8 cellular contexts compared by ENCODE assay signal in the genomic region with DNA sequence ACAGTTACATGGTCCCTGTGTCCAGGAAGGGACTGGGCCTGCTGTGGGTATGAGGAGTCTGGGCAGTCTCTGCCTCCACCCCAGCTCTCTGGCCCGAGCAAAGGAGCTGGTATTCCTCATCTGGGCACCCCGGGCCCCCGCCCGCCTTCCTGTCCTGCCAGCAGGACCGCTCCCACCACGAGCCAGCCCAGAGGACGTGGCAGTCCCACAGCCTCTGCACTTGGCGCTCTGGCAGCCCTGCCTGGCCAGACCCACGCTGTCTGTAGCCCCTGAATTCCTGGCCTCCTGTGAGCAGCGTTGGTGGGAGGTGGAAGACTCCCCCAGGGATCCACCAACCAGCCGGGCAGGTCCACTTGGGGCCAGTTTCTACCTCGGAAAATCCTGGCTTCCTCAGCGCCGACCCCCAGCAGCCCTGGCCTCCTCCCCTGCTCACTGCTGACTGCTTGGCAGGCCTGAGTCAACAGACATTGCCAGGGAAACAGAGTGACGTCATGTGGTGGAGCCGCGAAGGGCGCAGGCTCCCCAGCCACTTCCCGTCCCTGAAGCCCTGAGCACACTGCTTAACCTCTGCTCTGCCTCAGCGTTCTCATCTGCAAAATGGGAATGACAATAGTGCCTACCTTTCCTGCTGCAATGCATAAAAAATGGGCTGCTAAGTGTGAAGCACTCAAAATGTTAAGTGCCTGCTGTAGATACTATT.
DNase-seq lines count a peak whose midpoint lies in the region; ATAC-seq lines count a peak whose summit lies in the region.

No MANE protein-coding gene starts in this region.

- peak; percentile 100 for ATAC-seq in central memory CD8-positive, alpha-beta T cell (replicated peaks; ENCODE audit: extremely low read depth, poor library complexity, severe bottlenecking)

- peaks cover 6% of the 10 kb centered on the region for H3K4me1 Mint-ChIP-seq in central memory CD8-positive, alpha-beta T cell

- H3K27me3 Mint-ChIP-seq in central memory CD8-positive, alpha-beta T cell = peaks cover 16% of the 10 kb centered on the region

- peak; percentile 40 for DNase-seq in GF-D8 (lab: John Stamatoyannopoulos, UW)
- peak; percentile 89 for DNase-seq in MV-4-11 (lab: John Stamatoyannopoulos, UW)
- peak; percentile 28 for DNase-seq in activated CD4-positive, CD25-positive, alpha-beta regulatory T cell treated with anti-CD3 and anti-CD28 coated beads, Interleukin-2, amount 50 U/mL, for 16 hours (ENCODE audit: low read depth, low spot score)
- peak; percentile 49 to 80 for DNase-seq in central memory CD8-positive, alpha-beta T cell (ENCODE audit: low spot score in 2 of 2)
- DNase-seq in left kidney (ENCODE audit: low read depth, low spot score) = peak; percentile 85
- peak; percentile 20 to 26 for DNase-seq in stimulated activated CD4-positive, alpha-beta T cell treated with anti-CD3 and anti-CD28 coated beads, Interleukin-2, amount 100 ng/mL, for 48 hours
- no peak for DNase-seq in NCI-H1694 treated with DMSO at 0.1 percent for 48 hours (lab: John Stamatoyannopoulos, UW)
- DNase-seq in NCI-H2171 (lab: John Stamatoyannopoulos, UW) = no peak

- peak overlapping the region; percentile 98 for H3K27ac Mint-ChIP-seq in central memory CD8-positive, alpha-beta T cell (ENCODE audit: low read depth)

- H3K9me3 Mint-ChIP-seq in central memory CD8-positive, alpha-beta T cell = no peaks in the 10 kb centered on the region

- H3K36me3 Mint-ChIP-seq in central memory CD8-positive, alpha-beta T cell (ENCODE audit: insufficient read depth) = peaks cover 5% of the 10 kb centered on the region

- peak overlapping the region; percentile 67 for H3K4me3 Mint-ChIP-seq in central memory CD8-positive, alpha-beta T cell

Comparison
In these comparisons a context has a peak if more than half of its experiments do, and no peak if none do; other contexts are left out.
1. DNase-seq: peak in GF-D8 (single experiment), MV-4-11 (single experiment), activated CD4-positive, CD25-positive, alpha-beta regulatory T cell treated with anti-CD3 and anti-CD28 coated beads, Interleukin-2, amount 50 U/mL, for 16 hours (single experiment), central memory CD8-positive, alpha-beta T cell (2 of 2), left kidney (single experiment) and stimulated activated CD4-positive, alpha-beta T cell treated with anti-CD3 and anti-CD28 coated beads, Interleukin-2, amount 100 ng/mL, for 48 hours (2 of 2); none in NCI-H1694 treated with DMSO at 0.1 percent for 48 hours (single experiment) and NCI-H2171 (single experiment).